ENCODE assay signal across 1 cellular context in the genomic region with DNA sequence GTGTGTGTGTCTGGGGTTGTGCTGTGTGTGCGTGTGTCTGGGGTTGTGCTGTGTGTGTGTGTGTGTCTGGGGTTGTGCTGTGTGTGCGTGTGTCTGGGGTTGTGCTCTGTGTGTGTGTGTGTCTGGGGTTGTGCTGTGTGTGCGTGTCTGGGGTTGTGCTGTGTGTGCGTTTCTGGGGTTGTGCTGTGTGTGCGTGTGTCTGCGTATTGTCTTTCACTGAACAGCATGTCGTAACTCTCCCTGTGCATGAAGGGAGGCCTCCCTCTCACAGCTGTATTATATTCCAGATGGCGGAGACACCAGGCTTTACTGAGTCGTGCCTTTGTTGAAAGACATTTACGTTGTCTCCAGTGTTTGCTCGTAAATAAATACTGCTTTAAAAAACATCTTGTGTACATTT.
TF ChIP-seq lines count a peak whose summit lies in the region.

No MANE protein-coding gene starts in this region.

TF ChIP-seq in H1, 55 proteins besides CTCF, POLR2A, EP300 and RAD21:
- TF ChIP-seq MAFK (IDR thresholded peaks at IDR 0.05; ENCODE audit: low read depth, low read length) (no peak), SP2 (IDR thresholded peaks at IDR 0.05; ENCODE audit: low read length) (no peak), HDAC2 (IDR thresholded peaks at IDR 0.05; ENCODE audit: borderline replicate concordance in 1 of 2, low read depth in 2 of 2, low read length in 2 of 2) (no peak), RFX5 (IDR thresholded peaks at IDR 0.05; ENCODE audit: borderline replicate concordance, low read depth, low read length) (no peak), SAP30 (IDR thresholded peaks at IDR 0.05; ENCODE audit: insufficient read depth, insufficient replicate concordance, low read length) (no peak), TAF1 (IDR thresholded peaks at IDR 0.05; ENCODE audit: low read depth, low read length) (no peak), NRF1 (IDR thresholded peaks at IDR 0.05; ENCODE audit: low read depth, low read length) (no peak)
- TF ChIP-seq, protein P1, sequence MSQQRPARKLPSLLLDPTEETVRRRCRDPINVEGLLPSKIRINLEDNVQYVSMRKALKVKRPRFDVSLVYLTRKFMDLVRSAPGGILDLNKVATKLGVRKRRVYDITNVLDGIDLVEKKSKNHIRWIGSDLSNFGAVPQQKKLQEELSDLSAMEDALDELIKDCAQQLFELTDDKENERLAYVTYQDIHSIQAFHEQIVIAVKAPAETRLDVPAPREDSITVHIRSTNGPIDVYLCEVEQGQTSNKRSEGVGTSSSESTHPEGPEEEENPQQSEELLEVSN (IDR thresholded peaks at IDR 0.05) = no peak
- TF ChIP-seq, protein P2, sequence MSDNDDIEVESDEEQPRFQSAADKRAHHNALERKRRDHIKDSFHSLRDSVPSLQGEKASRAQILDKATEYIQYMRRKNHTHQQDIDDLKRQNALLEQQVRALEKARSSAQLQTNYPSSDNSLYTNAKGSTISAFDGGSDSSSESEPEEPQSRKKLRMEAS (IDR thresholded peaks at IDR 0.05) = no peak
TF ChIP-seq in H1: peak in this region for 0.
